18 cellular contexts compared by ENCODE assay signal in the genomic region with DNA sequence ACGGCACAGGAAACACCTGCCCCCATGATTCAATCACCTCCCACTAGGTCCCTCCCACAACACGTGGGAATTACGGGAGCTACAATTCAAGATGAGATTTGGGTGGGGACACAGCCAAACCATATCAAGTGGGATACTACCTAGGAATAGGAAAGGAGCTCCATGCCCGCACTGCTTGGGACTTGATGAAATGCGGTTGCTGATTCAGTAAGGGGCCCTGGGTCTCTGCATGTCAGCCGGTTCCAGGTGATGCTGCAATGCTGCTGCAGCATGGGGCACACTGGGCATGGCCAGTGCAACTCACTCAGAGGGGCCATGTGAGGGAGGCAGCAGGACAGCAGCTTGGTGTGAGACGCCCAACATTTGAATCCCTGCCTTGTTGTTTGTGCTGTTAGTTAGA. TPM values are rescaled to one million over a fixed set of nuclear protein-coding genes. Genes with fewer than 3 reads are reported as not detected.
DNase-seq lines count a peak whose midpoint lies in the region; ATAC-seq and TF ChIP-seq lines count a peak whose summit lies in the region.
"Had no signal": no experiment of that assay in that cellular context is flagged by ENCODE, and none has a peak within 500 bp of the region (broad histone marks: within the 10 kb centered on the region; RNA-seq: fewer than 3 reads in every experiment).

No MANE protein-coding gene starts in this region.

- H3K27ac ChIP-seq in upper lobe of right lung, result no peak overlapping the region
- H3K27ac ChIP-seq: 22Rv1; A549; BLaER1 treated with 17β-estradiol and CSF1 and Interleukin-3, amounts not matched to agents 10 nM and 100 nM; C4-2B had no signal

- CTCF ChIA-PET in activated CD4-positive, alpha-beta T cell treated with anti-CD3 and anti-CD28 coated beads, Interleukin-2, amount 10 ng/mL, durations not matched to agents 7 days and 5 days (lab: Charles Lee), result no interaction called here

- no peaks in the 10 kb centered on the region for H3K27me3 Mint-ChIP-seq in activated CD4-positive, alpha-beta T cell treated with anti-CD3 and anti-CD28 coated beads, Interleukin-2, amount 10 ng/mL, durations not matched to agents 7 days and 5 days

- H3K4me3 ChIP-seq in upper lobe of right lung, result no peak overlapping the region
- H3K4me3 ChIP-seq: A549; BLaER1 treated with 17β-estradiol and CSF1 and Interleukin-3, amounts not matched to agents 10 nM and 100 nM had no signal

- peaks cover 6% of the 10 kb centered on the region for H3K27me3 ChIP-seq in upper lobe of right lung
- H3K27me3 ChIP-seq: BLaER1 treated with 17β-estradiol and CSF1 and Interleukin-3, amounts not matched to agents 10 nM and 100 nM had no signal

- H3K4me1 Mint-ChIP-seq in activated CD4-positive, alpha-beta T cell treated with anti-CD3 and anti-CD28 coated beads, Interleukin-2, amount 10 ng/mL, durations not matched to agents 7 days and 5 days, result no peaks in the 10 kb centered on the region
- H3K4me1 Mint-ChIP-seq: B cell had no signal

- H3K36me3 Mint-ChIP-seq in activated CD4-positive, alpha-beta T cell treated with anti-CD3 and anti-CD28 coated beads, Interleukin-2, amount 10 ng/mL, durations not matched to agents 7 days and 5 days (ENCODE audit: low read depth), result no peaks in the 10 kb centered on the region
- H3K36me3 Mint-ChIP-seq: CD8-positive, alpha-beta T cell had no signal

- H3K27ac Mint-ChIP-seq in activated CD4-positive, alpha-beta T cell treated with anti-CD3 and anti-CD28 coated beads, Interleukin-2, amount 10 ng/mL, durations not matched to agents 7 days and 5 days, result no peak overlapping the region
- H3K27ac Mint-ChIP-seq: B cell; CD4-positive, alpha-beta T cell; CD8-positive, alpha-beta T cell had no signal

- peaks cover 9% of the 10 kb centered on the region for H3K9me3 Mint-ChIP-seq in activated CD4-positive, alpha-beta T cell treated with anti-CD3 and anti-CD28 coated beads, Interleukin-2, amount 10 ng/mL, durations not matched to agents 7 days and 5 days

- no peaks in the 10 kb centered on the region for H3K36me3 ChIP-seq in upper lobe of right lung

- TF ChIP-seq CTCF in upper lobe of right lung (IDR thresholded peaks at IDR 0.05), result no peak

- H3K4me3 Mint-ChIP-seq in activated CD4-positive, alpha-beta T cell treated with anti-CD3 and anti-CD28 coated beads, Interleukin-2, amount 10 ng/mL, durations not matched to agents 7 days and 5 days, result no peak overlapping the region
- H3K4me3 Mint-ChIP-seq: B cell; CD4-positive, alpha-beta T cell; CD8-positive, alpha-beta T cell had no signal

- peak; percentile 28 for DNase-seq in activated effector memory CD4-positive, alpha-beta T cell treated with anti-CD3 and anti-CD28 coated beads, Interleukin-2, amount 50 U/mL, for 16 hours
- DNase-seq in activated effector memory CD4-positive, alpha-beta T cell treated with Interleukin-2 at 50 U/mL for 16 hours, result no peak
- DNase-seq in mesenteric fat pad (ENCODE audit: low spot score) (peak; percentile 47), upper lobe of right lung (no peak)
- DNase-seq in activated CD4-positive, alpha-beta T cell treated with anti-CD3 and anti-CD28 coated beads, Interleukin-2, amount 10 ng/mL, durations not matched to agents 7 days and 5 days, result no peak
- DNase-seq: AML-193; Caco-2; Calu3; CD4-positive, alpha-beta T cell; CD8-positive, alpha-beta T cell; DMS79 treated with DMSO at 0.1 percent for 48 hours; GF-D8 had no signal

- no peaks in the 10 kb centered on the region for H3K9me3 ChIP-seq in upper lobe of right lung
- H3K9me3 ChIP-seq: A549, Caco-2 had no signal

- POLR2A ChIA-PET in activated CD4-positive, alpha-beta T cell treated with anti-CD3 and anti-CD28 coated beads, Interleukin-2, amount 10 ng/mL, durations not matched to agents 7 days and 5 days (lab: Charles Lee), result no interaction called here

- H3K4me1 ChIP-seq in upper lobe of right lung, result no peaks in the 10 kb centered on the region
- H3K4me1 ChIP-seq: A549, Caco-2 had no signal

- intact Hi-C loops in upper lobe of right lung (cut with DNase I), result no loop called here

- ATAC-seq in upper lobe of right lung (peak; percentile 16), esophagus mucosa (no peak)
- ATAC-seq: A549; CD8-positive, alpha-beta T cell had no signal

RNA-seq across cellular contexts. Expression of gene MSX1, which starts 34.0 kb away (rescaled TPM):
- total RNA-seq in mesenteric fat pad (38.9 TPM), upper lobe of right lung (2.5 TPM), esophagus mucosa (0.36 TPM)
- total RNA-seq in activated CD4-positive, alpha-beta T cell treated with anti-CD3 and anti-CD28 coated beads, Interleukin-2, amount 10 ng/mL, durations not matched to agents 7 days and 5 days, result not detected
- total RNA-seq: B cell; CD4-positive, alpha-beta T cell; CD8-positive, alpha-beta T cell had no signal

Comparison
In these comparisons a context has a peak if more than half of its experiments do, and no peak if none do; other contexts are left out.
1. DNase-seq: peak in activated effector memory CD4-positive, alpha-beta T cell treated with anti-CD3 and anti-CD28 coated beads, Interleukin-2, amount 50 U/mL, for 16 hours (single experiment) and mesenteric fat pad (single experiment); none in activated effector memory CD4-positive, alpha-beta T cell treated with Interleukin-2 at 50 U/mL for 16 hours (single experiment), upper lobe of right lung (single experiment) and activated CD4-positive, alpha-beta T cell treated with anti-CD3 and anti-CD28 coated beads, Interleukin-2, amount 10 ng/mL, durations not matched to agents 7 days and 5 days (single experiment).
2. RNA of gene MSX1, which starts 34.0 kb away (total RNA-seq): 38.9 TPM in mesenteric fat pad (single experiment); 2.5 TPM in upper lobe of right lung (single experiment), 0.36 TPM in esophagus mucosa (single experiment) and not detected in activated CD4-positive, alpha-beta T cell treated with anti-CD3 and anti-CD28 coated beads, Interleukin-2, amount 10 ng/mL, durations not matched to agents 7 days and 5 days; every median in the first group is over 10 times any median in the second.